In the genomic region with DNA sequence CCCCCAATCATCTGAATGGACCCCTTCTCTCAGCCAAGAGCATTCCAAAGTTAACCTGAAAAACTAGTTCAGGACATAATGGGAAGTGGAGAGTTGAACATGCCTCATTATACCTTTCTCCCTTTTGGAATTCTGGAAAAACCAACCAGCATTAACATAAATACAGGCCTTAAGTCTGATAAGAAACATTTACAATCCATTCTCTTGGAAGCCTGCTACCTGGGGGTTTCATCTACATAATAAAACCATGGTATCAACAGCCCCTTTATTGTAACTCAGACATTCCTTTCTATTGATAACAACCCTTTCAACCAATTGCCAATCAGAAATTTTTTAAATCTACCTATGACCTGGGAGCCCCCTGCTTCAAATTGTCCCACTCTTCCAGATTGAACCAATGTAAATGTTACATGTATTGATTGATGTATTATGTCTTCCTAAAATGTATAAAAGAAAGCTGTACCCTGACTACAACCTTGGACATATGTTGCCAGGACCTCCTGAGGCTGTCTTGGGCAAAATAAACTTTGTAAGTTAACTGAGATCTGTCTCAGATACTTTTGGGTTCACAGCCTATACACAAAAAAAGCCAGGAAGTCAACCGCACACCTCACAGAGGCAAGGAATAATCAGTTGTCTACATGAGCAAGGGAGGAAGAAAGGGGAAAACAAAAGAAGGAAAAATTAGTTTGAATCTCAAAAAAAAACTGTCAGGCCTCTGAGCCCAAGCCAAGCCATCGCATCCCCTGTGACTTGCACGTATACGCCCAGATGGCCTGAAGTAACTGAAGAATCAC, we compare ENCODE assay signal across 15 cellular contexts. TPM values are rescaled to one million over a fixed set of nuclear protein-coding genes. Genes with fewer than 3 reads are reported as not detected.
DNase-seq lines count a peak whose midpoint lies in the region; ATAC-seq, FAIRE-seq and TF ChIP-seq lines count a peak whose summit lies in the region.
"Had no signal": no experiment of that assay in that cellular context is flagged by ENCODE, and none has a peak within 500 bp of the region (broad histone marks: within the 10 kb centered on the region; RNA-seq: fewer than 3 reads in every experiment).

No MANE protein-coding gene starts in this region.

- H3K9ac ChIP-seq in H9 (ENCODE audit: extremely low read depth, insufficient read length, low read length) (no peak overlapping the region), H1 (replicated peaks in 1 of 4; ENCODE audit: extremely low read depth in 1 of 4, low read depth in 3 of 4, low read length in 3 of 4) (peak overlapping the region in 1 of 4 experiments; percentile 45; a peak in 2 of 7 replicates), iPS-15b (ENCODE audit: low read depth, low read length) (peak overlapping the region; percentile 70)
- H3K9ac ChIP-seq: BLaER1 had no signal

- H3K9me3 Mint-ChIP-seq in H9: peaks cover 5 to 16% of the 10 kb centered on the region in 2 experiments
- H3K9me3 Mint-ChIP-seq: CD8-positive, alpha-beta memory T cell had no signal

- CTCF ChIA-PET in H1 (lab: Charles Lee; ENCODE audit: partially characterized antibody): interaction anchor here (1.0 to 1.2 kb wide), 2 partner anchors 18 to 293 kb away, joined by 3 to 4 read pairs; a partner anchor contains a TSS

- H3K4ac ChIP-seq in H9 (ENCODE audit: low read depth, low read length) (no peak overlapping the region), H1 (replicated peaks; ENCODE audit: insufficient read length, low read depth, low read length) (peak overlapping the region; percentile 98)

- H3K79me2 ChIP-seq in H9 (ENCODE audit: insufficient read depth, low read length) (peaks cover 8% of the 10 kb centered on the region; the same call in 1 of the 2 replicates), H1 (ENCODE audit: control insufficient read depth in 1 of 2, insufficient read depth in 2 of 2, low read length in 2 of 2) (peaks cover 0 to 31% of the 10 kb centered on the region in 2 experiments; a peak in 2 of 4 replicates)

- no peak overlapping the region for H3K56ac ChIP-seq in H9 (ENCODE audit: insufficient read length, low read depth, low read length)
- peak overlapping the region; percentile 99 for H3K56ac ChIP-seq in H1 (replicated peaks; ENCODE audit: insufficient read length, low read depth, low read length)

- DNase-seq in H9 (no peak), H1 (ENCODE audit: low read depth in 1 of 2, low spot score in 2 of 2) (no peak), H4 (ENCODE audit: low spot score) (no peak), Ammon's horn (ENCODE audit: low spot score) (no peak), activated T-cell treated with anti-CD3 and anti-CD28 coated beads for 4 hours (no peak)
- DNase-seq: Caco-2; CD8-positive, alpha-beta memory T cell; DND-41; GOT3; Kasumi-1 had no signal

- H3K4me1 ChIP-seq in H9 (ENCODE audit: insufficient read depth, low read length) (peaks cover 11% of the 10 kb centered on the region), H1 (replicated peaks in 1 of 4; ENCODE audit: control insufficient read depth in 3 of 4, insufficient read depth in 4 of 4, low read length in 3 of 4) (peaks cover 2 to 13% (median 10%) of the 10 kb centered on the region in 4 experiments; a peak in 5 of 7 replicates), iPS-15b (ENCODE audit: control insufficient read depth, insufficient read depth, low read length) (peaks cover 26% of the 10 kb centered on the region)
- H3K4me1 ChIP-seq: A549, BLaER1, Caco-2 had no signal

- peak overlapping the region; percentile 95 to 100 (median 99) for H3K27ac Mint-ChIP-seq in H9
- H3K27ac Mint-ChIP-seq: CD8-positive, alpha-beta memory T cell had no signal

- H3K23ac ChIP-seq in H9 (ENCODE audit: insufficient read length, low read depth, low read length) (no peak overlapping the region), H1 (ENCODE audit: insufficient read length) (no peak overlapping the region)

- peaks cover 45 to 54% (median 49%) of the 10 kb centered on the region in 3 experiments for H3K36me3 Mint-ChIP-seq in H9 (ENCODE audit: insufficient read depth in 1 of 3, low read depth in 3 of 3)
- H3K36me3 Mint-ChIP-seq: CD8-positive, alpha-beta memory T cell had no signal

- H3K27me3 ChIP-seq in H9 (ENCODE audit: insufficient read depth, low read length) (no peaks in the 10 kb centered on the region), H1 (replicated peaks in 1 of 4; ENCODE audit: control insufficient read depth in 3 of 4, extremely low read depth in 1 of 4, insufficient read depth in 3 of 4, low read length in 3 of 4) (no peaks in the 10 kb centered on the region), iPS-15b (ENCODE audit: control insufficient read depth, insufficient read depth, low read length) (no peaks in the 10 kb centered on the region)
- H3K27me3 ChIP-seq: BLaER1 had no signal

- no peaks in the 10 kb centered on the region; the same call in 1 of the 2 replicates for H3K27me3 Mint-ChIP-seq in H9 (ENCODE audit: low read depth)

- H3K4me3 ChIP-seq in H1 (ENCODE audit: extremely low read depth in 1 of 4, insufficient read depth in 2 of 4, low read depth in 3 of 4, low read length in 4 of 4) (peak overlapping the region in 2 of 4 experiments; percentile 78 to 79; a peak in 3 of 8 replicates), iPS-15b (ENCODE audit: low read depth, low read length) (peak overlapping the region; percentile 40)
- H3K4me3 ChIP-seq: A549, BLaER1, K562 had no signal

- TF ChIP-seq RAD21 in H1 (IDR thresholded peaks at IDR 0.05 in 1 of 2, conservative IDR thresholded peaks at IDR 0.05 in 1 of 2; ENCODE audit: low read depth in 2 of 2, low read length in 2 of 2): no peak

- H4K20me1 ChIP-seq in H9 (ENCODE audit: control insufficient read depth, insufficient read depth, insufficient read length): no peaks in the 10 kb centered on the region
- H4K20me1 ChIP-seq in H1 (replicated peaks in 1 of 2; ENCODE audit: control insufficient read depth in 1 of 2, insufficient read depth in 2 of 2, low read length in 2 of 2): no peaks in the 10 kb centered on the region
- H4K20me1 ChIP-seq: BLaER1 had no signal

- H3K36me3 ChIP-seq in H1 (ENCODE audit: control insufficient read depth in 2 of 4, insufficient read depth in 4 of 4, low read length in 3 of 4) (peaks cover 2 to 17% (median 7%) of the 10 kb centered on the region in 4 experiments; a peak in 6 of 8 replicates), iPS-15b (ENCODE audit: control insufficient read depth, insufficient read depth, low read length) (peaks cover 13% of the 10 kb centered on the region)
- H3K36me3 ChIP-seq: BLaER1 had no signal

- POLR2A ChIA-PET in H1 (lab: Charles Lee; ENCODE audit: partially characterized antibody): interaction anchor here (1.0 to 11.3 kb wide), 10 partner anchors 9 to 198 kb away, joined by 3 to 130 read pairs (median 4); no protein-coding TSS in a partner anchor

- no peak overlapping the region for H4K8ac ChIP-seq in H9 (replicated peaks; ENCODE audit: insufficient read length, low read depth, low read length)
- no peak overlapping the region for H4K8ac ChIP-seq in H1 (ENCODE audit: extremely low read depth, insufficient read depth, low read length)

- H3T11ph ChIP-seq in H9 (ENCODE audit: low read length): no peak overlapping the region

- H3K79me1 ChIP-seq in H9 (ENCODE audit: insufficient read depth, low read depth, low read length, poor library complexity, severe bottlenecking) (no peaks in the 10 kb centered on the region), H1 (ENCODE audit: low read depth, low read length) (no peaks in the 10 kb centered on the region; the same call in 1 of the 2 replicates)

- H2BK20ac ChIP-seq in H9 (ENCODE audit: low read depth, low read length, poor library complexity, severe bottlenecking) (no peak overlapping the region), H1 (ENCODE audit: low read length) (peak overlapping the region; percentile 99; the same call in 1 of the 2 replicates)

- H3K14ac ChIP-seq in H9 (ENCODE audit: insufficient read depth, low read length) (no peak overlapping the region), H1 (ENCODE audit: insufficient read length) (peak overlapping the region; percentile 99)

- H2BK120ac ChIP-seq in H9 (ENCODE audit: low read depth, low read length, poor library complexity, severe bottlenecking) (peak overlapping the region; percentile 14), H1 (replicated peaks; ENCODE audit: low read depth, low read length) (peak overlapping the region; percentile 100)

- TF ChIP-seq POLR2A in H1 (IDR thresholded peaks at IDR 0.05; ENCODE audit: control extremely low read depth in 1 of 2, low read depth in 2 of 2, low read length in 2 of 2): no peak

- peak overlapping the region; percentile 61 for H3K4me2 ChIP-seq in H9 (ENCODE audit: insufficient read depth, insufficient read length, low read length)
- peak overlapping the region; percentile 55 to 56 for H3K4me2 ChIP-seq in H1 (ENCODE audit: insufficient read depth in 1 of 2, low read depth in 2 of 2, low read length in 2 of 2)
- H3K4me2 ChIP-seq: A549, BLaER1 had no signal

- peak overlapping the region; percentile 97 to 99 for H3K4me3 Mint-ChIP-seq in H9
- H3K4me3 Mint-ChIP-seq: CD8-positive, alpha-beta memory T cell had no signal

- H4K91ac ChIP-seq in H9 (ENCODE audit: insufficient read length, low read depth, low read length): no peak overlapping the region
- H4K91ac ChIP-seq in H1 (replicated peaks; ENCODE audit: insufficient read length, low read length): peak overlapping the region; percentile 100

- H3K23me2 ChIP-seq in H9 (ENCODE audit: insufficient read length, low read depth, low read length, poor library complexity, severe bottlenecking) (no peaks in the 10 kb centered on the region), H1 (ENCODE audit: low read depth, low read length) (no peaks in the 10 kb centered on the region; the same call in 1 of the 2 replicates)

- H3K9me3 ChIP-seq in H9 (ENCODE audit: control insufficient read depth, low read depth, low read length) (no peaks in the 10 kb centered on the region), H1 (ENCODE audit: insufficient read depth in 2 of 2, low read depth in 1 of 2, low read length in 1 of 2) (no peaks in the 10 kb centered on the region), iPS-15b (ENCODE audit: control insufficient read depth, insufficient read depth, low read length) (no peaks in the 10 kb centered on the region)
- H3K9me3 ChIP-seq: A549, BLaER1, Caco-2 had no signal

- H2BK5ac ChIP-seq in H9 (ENCODE audit: insufficient read length, low read length) (peak overlapping the region; percentile 31), H1 (ENCODE audit: low read depth, low read length) (peak overlapping the region; percentile 100)

- no CpG with 5 or more reads among the region's 4 CpGs for WGBS in H9 (ENCODE audit: extremely low coverage, insufficient read length, low lambda C conversion rate)
- 0% methylated on average over 4 of the region's 4 CpGs; no CpG with 5 or more reads in 1 of the 2 experiments for WGBS in H1 (ENCODE audit: extremely low coverage in 1 of 2, insufficient coverage in 1 of 2, insufficient read length in 1 of 2, insufficient replicate concordance in 2 of 2, low coverage in 1 of 2, low lambda C conversion rate in 2 of 2, missing lambda C conversion rate in 1 of 2), 2 experiments

- peaks cover 54 to 57% of the 10 kb centered on the region in 2 experiments for H3K4me1 Mint-ChIP-seq in H9

- no peak overlapping the region for H2AFZ ChIP-seq in H9 (ENCODE audit: low read length)
- H2AFZ ChIP-seq in H1 (ENCODE audit: low read length): no peak overlapping the region

- H2AK5ac ChIP-seq in H9 (ENCODE audit: insufficient read length, low read length) (no peak overlapping the region), H1 (ENCODE audit: low read depth, low read length) (peak overlapping the region; percentile 98; the same call in 1 of the 2 replicates)

- H2BK15ac ChIP-seq in H9 (ENCODE audit: low read depth, low read length) (no peak overlapping the region), H1 (ENCODE audit: low read length) (no peak overlapping the region)

- ATAC-seq in HG02571 (IDR thresholded peaks at IDR 0.05; ENCODE audit: unreplicated experiment): no peak
- ATAC-seq: A549, K562 had no signal

- no peak for FAIRE-seq in H1 (lab: Jason Lieb, UNC)
- FAIRE-seq: A549, K562 had no signal

- TF ChIP-seq EP300 in H1 (IDR thresholded peaks at IDR 0.05; ENCODE audit: borderline replicate concordance in 1 of 2, low read depth in 2 of 2, low read length in 2 of 2): peak in 1 of 2 experiments; percentile 70; a peak in 1 of 3 replicates

- TF ChIP-seq CTCF in H9 (conservative IDR thresholded peaks at IDR 0.05): no peak
- TF ChIP-seq CTCF in H1 (IDR thresholded peaks at IDR 0.05; ENCODE audit: control extremely low read depth in 1 of 3, insufficient read depth in 1 of 3, low read depth in 1 of 3, low read length in 3 of 3): no peak

- H2BK12ac ChIP-seq in H9 (ENCODE audit: insufficient read length, low read depth, low read length) (no peak overlapping the region), H1 (ENCODE audit: low read depth, low read length) (peak overlapping the region; percentile 94)

- H3K18ac ChIP-seq in H9 (ENCODE audit: insufficient read length, low read depth, low read length) (no peak overlapping the region), H1 (ENCODE audit: extremely low read depth, low read length) (peak overlapping the region; percentile 98)

- peak overlapping the region; percentile 91 for H3K27ac ChIP-seq in H9 (ENCODE audit: insufficient read length, low read depth, low read length)
- peak overlapping the region; percentile 62 for H3K27ac ChIP-seq in H1 (ENCODE audit: low read depth, low read length)
- H3K27ac ChIP-seq: A549, BLaER1 had no signal

- H4K5ac ChIP-seq in H9 (ENCODE audit: insufficient read length, low read depth, low read length) (no peak overlapping the region), H1 (ENCODE audit: insufficient read length, low read depth, low read length) (peak overlapping the region; percentile 97)

RNA-seq across cellular contexts. Expression of a gene that starts 17.6 kb away (rescaled TPM):
- 0.90 and 0.98 TPM in 2 replicates for total RNA-seq in H9 (2021)
- total RNA-seq in H1 (2021; fragmentation: NEBNext Ultra II Directional; extraction: Animal tissue kit (Norgen Biotek cat#: 25700)): 0.75 and 0.93 TPM in 2 replicates
- polyA plus RNA-seq in H1 (2011; rRNA removed): 0.82 and 1.3 TPM in 2 replicates
- polyA plus RNA-seq in H1 (2011; cell fraction: cytosol; rRNA removed): 0.63 TPM
- polyA plus RNA-seq in H1 (2011; cell fraction: nucleus; rRNA removed): 2.7 TPM
- polyA plus RNA-seq in H1 (2012, experiment 1 of 2): 0.52 to 0.83 TPM (median 0.59 TPM) in 4 replicates
- 0.24 TPM for polyA plus RNA-seq in H1 (2012, experiment 2 of 2)
- 0.79 TPM for polyA plus RNA-seq in H1 (2013, experiment 1 of 2)
- 0.72 TPM for polyA plus RNA-seq in H1 (2013, experiment 2 of 2)
- 0.85 and 1.4 TPM in 2 replicates for polyA minus RNA-seq in H1 (2011; rRNA and poly(A)+ RNA removed)
- polyA minus RNA-seq in H1 (2011; cell fraction: cytosol; rRNA and poly(A)+ RNA removed): 1.5 TPM
- 2.4 TPM for polyA minus RNA-seq in H1 (2011; cell fraction: nucleus; rRNA and poly(A)+ RNA removed)
- not detected in 2 replicates for total RNA-seq in H4 (2014; rRNA removed; shearing (Covaris generic))
- total RNA-seq: CD8-positive, alpha-beta memory T cell; K562 had no signal
- polyA plus RNA-seq: A549; CD8-positive, alpha-beta memory T cell; K562 had no signal
